In the genomic region with DNA sequence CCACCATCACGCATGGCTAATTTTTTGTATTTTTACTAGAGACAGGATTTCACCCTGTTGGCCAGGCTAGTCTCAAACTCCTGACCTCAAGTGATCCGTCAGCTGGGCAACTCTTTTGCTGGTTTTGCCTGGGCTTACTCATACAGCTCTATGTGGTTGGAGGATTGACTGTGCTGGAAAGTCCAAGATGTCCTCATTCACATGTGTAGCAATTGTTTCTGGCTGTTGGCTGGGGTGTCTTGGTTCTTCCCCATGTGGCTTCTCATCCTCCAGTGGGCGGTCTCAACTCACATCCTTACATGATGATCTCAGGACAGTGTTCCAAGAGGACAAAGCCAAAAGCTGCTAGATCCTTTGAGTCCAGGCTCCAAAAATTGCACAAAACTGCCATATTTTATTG, we compare ENCODE assay signal across 9 cellular contexts.
A peak's percentile ranks its signal among the peaks of the same experiment; 100 is the strongest.
DNase-seq lines count a peak whose midpoint lies in the region; ATAC-seq lines count a peak whose summit lies in the region.
"Had no signal": no experiment of that assay in that cellular context is flagged by ENCODE, and none has a peak within 500 bp of the region (broad histone marks: within the 10 kb centered on the region; RNA-seq: fewer than 3 reads in every experiment).

No MANE protein-coding gene starts in this region.

- ATAC-seq in GM18511 (IDR thresholded peaks at IDR 0.05; ENCODE audit: unreplicated experiment): peak; percentile 81
- peak; percentile 80 for ATAC-seq in GM21390 (IDR thresholded peaks at IDR 0.05; ENCODE audit: unreplicated experiment)
- ATAC-seq in HG03135 (IDR thresholded peaks at IDR 0.05; ENCODE audit: unreplicated experiment): peak; percentile 77
- no peak for ATAC-seq in GM21825 (IDR thresholded peaks at IDR 0.05; ENCODE audit: unreplicated experiment)

- peak; percentile 28 for DNase-seq in fibroblast of peridontal ligament (ENCODE audit: extremely low read depth)
- no peak for DNase-seq in RPMI8226
- no peak for DNase-seq in ecto neural progenitor cell (ENCODE audit: low spot score)
- DNase-seq in AML-193 (lab: John Stamatoyannopoulos, UW): no peak
- DNase-seq: SIG-M5 had no signal
